In genomic region chr15:89893696-89894450, GRCh38 we compare ENCODE assay signal across 8 cellular contexts. TPM values are rescaled to one million over a fixed set of nuclear protein-coding genes. Genes with fewer than 3 reads are reported as not detected.
DNase-seq lines count a peak whose midpoint lies in the region; ATAC-seq and TF ChIP-seq lines count a peak whose summit lies in the region.

Gene AP3S2, minus strand, starts transcription at chr15:89893994. Its CDS starts 45 bp downstream, at chr15:89893949.

- H3K36me3 ChIP-seq in adrenal gland (replicated peaks in 1 of 2): peaks cover 0 to under 1% of the 10 kb centered on the region in 2 donors

- CTCF ChIA-PET in T-cell (lab: Charles Lee): interaction anchor here (0.9 to 1.9 kb wide), 4 partner anchors 19 to 338 kb away, joined by 3 to 17 read pairs (median 4); no protein-coding TSS in a partner anchor

- peak; percentile 78 for DNase-seq in NCI-H128 (lab: John Stamatoyannopoulos, UW; ENCODE audit: unreplicated experiment)
- peak; percentile 74 to 90 (median 84) for DNase-seq in T-cell
- peak; percentile 90 to 96 (median 93) for DNase-seq in adrenal gland
- peak; percentile 92 for DNase-seq in left cardiac atrium
- DNase-seq in progenitor cell of endocrine pancreas (ENCODE audit: low spot score, unreplicated experiment): peak; percentile 78
- peak; percentile 94 for DNase-seq in ureter (ENCODE audit: low spot score)

- 0 to 1% (median 0%) methylated on average over 33 to 62 of the region's 62 CpGs for WGBS in adrenal gland, 4 donors

- peak; percentile 71 to 88 for TF ChIP-seq POLR2A in adrenal gland (IDR thresholded peaks at IDR 0.05)

- H3K27ac Mint-ChIP-seq in T-cell: peak within 1 kb of the TSS; percentile 95
- H3K27ac Mint-ChIP-seq in progenitor cell of endocrine pancreas: peak within 1 kb of the TSS; percentile 93

- peaks cover 0 to 11% of the 10 kb centered on the region in 2 donors for H3K4me1 ChIP-seq in adrenal gland (replicated peaks in 1 of 2)

- H3K27me3 Mint-ChIP-seq in T-cell (no peaks in the 10 kb centered on the region), progenitor cell of endocrine pancreas (no peaks in the 10 kb centered on the region)

- H3K4me1 Mint-ChIP-seq in T-cell: peaks cover 42 to 50% (median 48%) of the 10 kb centered on the region in 3 donors
- H3K4me1 Mint-ChIP-seq in progenitor cell of endocrine pancreas (ENCODE audit: low read depth): peaks cover 8% of the 10 kb centered on the region

- POLR2A ChIA-PET in T-cell (lab: Charles Lee): interaction anchor here (1.2 to 1.3 kb wide), 2 partner anchors 19 to 45 kb away, joined by 4 to 7 read pairs; no protein-coding TSS in a partner anchor

- H3K36me3 Mint-ChIP-seq in T-cell: peaks cover 5% of the 10 kb centered on the region
- H3K36me3 Mint-ChIP-seq in progenitor cell of endocrine pancreas (ENCODE audit: insufficient read depth): peaks cover 1% of the 10 kb centered on the region

- intact Hi-C loops in adrenal gland (cut with DNase I): no loop called here
- intact Hi-C loops in left cardiac atrium (cut with DNase I): loop anchor here in 1 of 2 donors (10.0 kb wide), 1 partner anchor 371 kb away; the partner anchor contains the start of gene NGRN

- H3K27me3 ChIP-seq in adrenal gland: no peaks in the 10 kb centered on the region

- H3K27ac ChIP-seq in adrenal gland: peak within 1 kb of the TSS; percentile 91 to 96 (median 92)

- TF ChIP-seq CTCF in GM12874 (IDR thresholded peaks at IDR 0.05; ENCODE audit: insufficient read depth, low read depth, low read length) (0 out of 2 replicates have a peak, but pooled peaks have one; percentile 1), adrenal gland (IDR thresholded peaks at IDR 0.05) (peak in 2 of 6 experiments; percentile 6 to 25), progenitor cell of endocrine pancreas (IDR thresholded peaks at IDR 0.05; ENCODE audit: unreplicated experiment) (no peak)

- peak within 1 kb of the TSS; percentile 38 to 90 (median 62) for H3K4me3 ChIP-seq in adrenal gland

- no peaks in the 10 kb centered on the region for H3K9me3 ChIP-seq in adrenal gland (replicated peaks in 1 of 3)

- H3K9me3 Mint-ChIP-seq in T-cell (no peaks in the 10 kb centered on the region), progenitor cell of endocrine pancreas (ENCODE audit: low read depth) (no peaks in the 10 kb centered on the region)

- peak within 1 kb of the TSS; percentile 95 to 98 (median 96) for H3K4me3 Mint-ChIP-seq in T-cell
- H3K4me3 Mint-ChIP-seq in progenitor cell of endocrine pancreas (ENCODE audit: low read depth): peak within 1 kb of the TSS; percentile 93

- ATAC-seq in HG02678 (IDR thresholded peaks at IDR 0.05; ENCODE audit: unreplicated experiment) (peak; percentile 94), T-cell (replicated peaks in 1 of 4) (peak; percentile 94 to 97 (median 94)), left cardiac atrium (peak; percentile 99)

RNA-seq across cellular contexts. Expression of gene AP3S2, which starts in this region (rescaled TPM):
- 10 to 100 TPM; 22.8 to 30.5 (median 24.9) TPM for total RNA-seq in T-cell
- total RNA-seq in adrenal gland: 100 to 1,000 TPM in 1 of 8 donors, 10 to 100 TPM in 7; 45.0 to 110 (median 61.6) TPM
- polyA plus RNA-seq in adrenal gland: 10 to 100 TPM; 10.8 to 63.2 (median 18.7) TPM
- 10 to 100 TPM; 33.0 to 35.6 TPM for total RNA-seq in left cardiac atrium
- total RNA-seq in progenitor cell of endocrine pancreas: 29.2 and 30.9 TPM in 2 replicates
- 52.8 TPM for total RNA-seq in ureter

Comparison
In these comparisons a context has a peak if more than half of its experiments do, and no peak if none do; other contexts are left out.
1. Peak in every context shown above with its lines: DNase-seq, ATAC-seq, H3K4me3 ChIP-seq and H3K27ac ChIP-seq.